18 cellular contexts compared by ENCODE assay signal in the genomic region with DNA sequence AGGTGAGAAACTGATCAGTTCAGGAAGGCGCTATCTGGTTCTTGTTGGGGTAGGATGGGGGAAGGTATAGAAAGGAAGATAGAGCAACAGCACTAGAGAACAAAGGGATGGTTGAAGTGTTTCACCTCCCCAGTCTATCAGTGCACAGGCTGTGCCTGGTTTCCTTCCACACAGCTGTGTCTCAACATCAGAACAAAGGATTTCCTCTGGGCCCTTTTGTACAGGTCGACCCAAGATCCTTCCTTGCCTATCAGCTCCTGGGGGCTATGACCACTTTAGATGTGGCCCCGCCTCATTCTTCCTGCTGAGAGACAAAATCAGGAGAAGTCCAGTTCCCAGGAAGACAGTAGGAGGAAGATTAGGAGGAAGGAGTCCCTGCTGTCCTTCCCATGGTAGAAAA.
"Had no signal": no experiment of that assay in that cellular context is flagged by ENCODE, and none has a peak within 500 bp of the region (broad histone marks: within the 10 kb centered on the region; RNA-seq: fewer than 3 reads in every experiment).

No MANE protein-coding gene starts in this region.

- DNase-seq: activated CD4-positive, alpha-beta T cell treated with anti-CD3 and anti-CD28 coated beads for 36 hours; activated CD4-positive, alpha-beta T cell treated with anti-CD3 and anti-CD28 coated beads, Interleukin-2, amount 50 U/mL, for 48 hours; activated gamma-delta T cell treated with Interleukin-2 at 50 U/mL for 16 hours; amygdala; caudate nucleus; mammary epithelial cell; midbrain; stimulated activated CD4-positive, alpha-beta T cell treated with anti-CD3 and anti-CD28 coated beads, Interleukin-2, amount 100 ng/mL, for 48 hours; stomach; T-cell; upper lobe of left lung had no signal

- H3K36me3 ChIP-seq: stomach, thoracic aorta, upper lobe of left lung had no signal

- H3K27ac Mint-ChIP-seq: activated CD4-positive, alpha-beta T cell treated with anti-CD3 and anti-CD28 coated beads for 36 hours; activated naive CD4-positive, alpha-beta T cell treated with anti-CD3 and anti-CD28 coated beads, Interleukin-2, amount 50 U/mL, for 72 hours; nephron; T-cell; WTC11 had no signal

- H3K4me3 ChIP-seq: skin epidermis, stomach, thoracic aorta, upper lobe of left lung had no signal

- H3K27me3 ChIP-seq: stomach, upper lobe of left lung had no signal

- H3K27ac ChIP-seq: thoracic aorta had no signal

- FAIRE-seq: colon had no signal

- H3K4me1 Mint-ChIP-seq: activated CD4-positive, alpha-beta T cell treated with anti-CD3 and anti-CD28 coated beads for 36 hours had no signal

- H3K9me3 ChIP-seq: stomach, thoracic aorta, upper lobe of left lung had no signal

- H3K9me3 Mint-ChIP-seq: nephron, T-cell, WTC11 had no signal

- H3K36me3 Mint-ChIP-seq: activated naive CD4-positive, alpha-beta T cell treated with anti-CD3 and anti-CD28 coated beads, Interleukin-2, amount 50 U/mL, for 72 hours; T-cell; WTC11 had no signal

- ATAC-seq: activated CD4-positive, alpha-beta T cell treated with anti-CD3 and anti-CD28 coated beads for 36 hours; activated naive CD4-positive, alpha-beta T cell treated with anti-CD3 and anti-CD28 coated beads, Interleukin-2, amount 50 U/mL, for 72 hours; SK-N-SH treated with all-trans-retinoic acid at 6 μM for 48 hours; T-cell; WTC11 had no signal

- H3K4me3 Mint-ChIP-seq: activated CD4-positive, alpha-beta T cell treated with anti-CD3 and anti-CD28 coated beads for 36 hours; nephron; T-cell; WTC11 had no signal
